8 cellular contexts compared by ENCODE assay signal in genomic region chr12:49111206-49111605, GRCh38. TPM values are rescaled to one million over a fixed set of nuclear protein-coding genes. Genes with fewer than 3 reads are reported as not detected.
DNase-seq lines count a peak whose midpoint lies in the region; ATAC-seq and TF ChIP-seq lines count a peak whose summit lies in the region.

No MANE protein-coding gene starts in this region.

- H3K4me1 ChIP-seq in transverse colon = peaks cover 20 to 43% (median 36%) of the 10 kb centered on the region in 4 donors

- peak overlapping the region; percentile 99 to 100 for H3K4me3 Mint-ChIP-seq in activated T-cell treated with anti-CD3 and anti-CD28 coated beads, Interleukin-2, amount 50 U/mL, for 72 hours
- H3K4me3 Mint-ChIP-seq in activated T-helper 2 cell treated with anti-CD3 and anti-CD28 coated beads, Interferon-gamma antibody, Interleukin-2, Interleukin-4, amounts not matched to agents 10 μg/mL and 5 μg/mL and 100 μg/mL, durations not matched to agents 14 hours and 24 hours and 36 hours (ENCODE audit: low read depth) = peak overlapping the region; percentile 97

- H3K27me3 ChIP-seq in transverse colon = no peaks in the 10 kb centered on the region

- intact Hi-C loops in activated T-helper 2 cell treated with anti-CD3 and anti-CD28 coated beads, Interferon-gamma antibody, Interleukin-2, Interleukin-4, amounts not matched to agents 10 μg/mL and 5 μg/mL and 100 μg/mL, durations not matched to agents 14 hours and 24 hours and 36 hours (cut with micrococcal nuclease) = loop anchor here (5.0 kb wide), 1 partner anchor 76 kb away; the partner anchor contains the start of gene TUBA1A
- intact Hi-C loops in transverse colon (cut with DNase I; ENCODE audit: low total_unique reads) = no loop called here

- peak; percentile 16 to 18 for ATAC-seq in activated T-cell treated with anti-CD3 and anti-CD28 coated beads, Interleukin-2, amount 50 U/mL, for 72 hours (replicated peaks in 1 of 2)
- ATAC-seq in GM18520 (IDR thresholded peaks at IDR 0.05; ENCODE audit: unreplicated experiment) = no peak

- H3K4me3 ChIP-seq in transverse colon = peak overlapping the region; percentile 6 to 89 (median 76)

- H3K27ac Mint-ChIP-seq in activated T-cell treated with anti-CD3 and anti-CD28 coated beads, Interleukin-2, amount 50 U/mL, for 72 hours = peak overlapping the region; percentile 98
- H3K27ac Mint-ChIP-seq in activated T-helper 2 cell treated with anti-CD3 and anti-CD28 coated beads, Interferon-gamma antibody, Interleukin-2, Interleukin-4, amounts not matched to agents 10 μg/mL and 5 μg/mL and 100 μg/mL, durations not matched to agents 14 hours and 24 hours and 36 hours = peak overlapping the region; percentile 91

- no peaks in the 10 kb centered on the region for H3K27me3 Mint-ChIP-seq in activated T-cell treated with anti-CD3 and anti-CD28 coated beads, Interleukin-2, amount 50 U/mL, for 72 hours (ENCODE audit: low read depth)
- H3K27me3 Mint-ChIP-seq in activated T-helper 2 cell treated with anti-CD3 and anti-CD28 coated beads, Interferon-gamma antibody, Interleukin-2, Interleukin-4, amounts not matched to agents 10 μg/mL and 5 μg/mL and 100 μg/mL, durations not matched to agents 14 hours and 24 hours and 36 hours (ENCODE audit: low read depth) = peaks cover 2% of the 10 kb centered on the region

- no peaks in the 10 kb centered on the region for H3K9me3 ChIP-seq in transverse colon

- no peak for TF ChIP-seq EP300 in transverse colon (IDR thresholded peaks at IDR 0.05; ENCODE audit: low read depth)

- H3K36me3 Mint-ChIP-seq in activated T-cell treated with anti-CD3 and anti-CD28 coated beads, Interleukin-2, amount 50 U/mL, for 72 hours (ENCODE audit: insufficient read depth in 2 of 2) = peaks cover 5 to 7% of the 10 kb centered on the region in 2 donors
- peaks cover 4% of the 10 kb centered on the region for H3K36me3 Mint-ChIP-seq in activated T-helper 2 cell treated with anti-CD3 and anti-CD28 coated beads, Interferon-gamma antibody, Interleukin-2, Interleukin-4, amounts not matched to agents 10 μg/mL and 5 μg/mL and 100 μg/mL, durations not matched to agents 14 hours and 24 hours and 36 hours (ENCODE audit: low read depth)

- TF ChIP-seq POLR2A in transverse colon (IDR thresholded peaks at IDR 0.05) = no peak

- H3K36me3 ChIP-seq in transverse colon = peaks cover 0 to 4% (median 0%) of the 10 kb centered on the region in 4 donors

- in situ Hi-C loops in transverse colon (cut with MboI; ENCODE audit: low pct_ligation_motif_present in 1 of 4, low pct_unique_long_range_greater_than_20kb in 1 of 4, low sequenced_read_pairs in 3 of 4) = no loop called here

- no peak for DNase-seq in activated T-cell treated with anti-CD3 and anti-CD28 coated beads, Interleukin-2, amount 50 U/mL, for 72 hours
- DNase-seq in activated T-cell treated with anti-CD3 and anti-CD28 coated beads for 4 hours = no peak
- no peak for DNase-seq in activated T-helper 2 cell treated with anti-CD3 and anti-CD28 coated beads, Interferon-gamma antibody, Interleukin-2, Interleukin-4, amounts not matched to agents 10 μg/mL and 5 μg/mL and 100 μg/mL, durations not matched to agents 14 hours and 24 hours and 36 hours (ENCODE audit: low spot score)
- DNase-seq in kidney tubule cell (ENCODE audit: low spot score) = peak; percentile 33
- DNase-seq in transverse colon = no peak
- no peak for DNase-seq in effector CD4-positive, alpha-beta T cell
- DNase-seq in glomerular visceral epithelial cell (ENCODE audit: extremely low spot score) = no peak

- TF ChIP-seq CTCF in transverse colon (IDR thresholded peaks at IDR 0.05) = no peak

- peaks cover 25% of the 10 kb centered on the region for H3K4me1 Mint-ChIP-seq in activated T-cell treated with anti-CD3 and anti-CD28 coated beads, Interleukin-2, amount 50 U/mL, for 72 hours (ENCODE audit: low read depth)
- peaks cover 22% of the 10 kb centered on the region for H3K4me1 Mint-ChIP-seq in activated T-helper 2 cell treated with anti-CD3 and anti-CD28 coated beads, Interferon-gamma antibody, Interleukin-2, Interleukin-4, amounts not matched to agents 10 μg/mL and 5 μg/mL and 100 μg/mL, durations not matched to agents 14 hours and 24 hours and 36 hours (ENCODE audit: low read depth)

- 0 to 35% methylated on average over 3 to 6 of the region's 6 CpGs for WGBS in transverse colon (ENCODE audit: low coverage in 1 of 2), 2 donors

- peak overlapping the region; percentile 96 to 99 (median 97) for H3K27ac ChIP-seq in transverse colon

- no peaks in the 10 kb centered on the region for H3K9me3 Mint-ChIP-seq in activated T-cell treated with anti-CD3 and anti-CD28 coated beads, Interleukin-2, amount 50 U/mL, for 72 hours
- H3K9me3 Mint-ChIP-seq in activated T-helper 2 cell treated with anti-CD3 and anti-CD28 coated beads, Interferon-gamma antibody, Interleukin-2, Interleukin-4, amounts not matched to agents 10 μg/mL and 5 μg/mL and 100 μg/mL, durations not matched to agents 14 hours and 24 hours and 36 hours = no peaks in the 10 kb centered on the region

RNA-seq across cellular contexts. Expression of gene LMBR1L, which starts 0.6 kb away (rescaled TPM):
- 100 to 1,000 TPM in 1 of 2 donors, 10 to 100 TPM in 1; 80.0 to 108 TPM for total RNA-seq in activated T-cell treated with anti-CD3 and anti-CD28 coated beads, Interleukin-2, amount 50 U/mL, for 72 hours
- total RNA-seq in activated T-helper 2 cell treated with anti-CD3 and anti-CD28 coated beads, Interferon-gamma antibody, Interleukin-2, Interleukin-4, amounts not matched to agents 10 μg/mL and 5 μg/mL and 100 μg/mL, durations not matched to agents 14 hours and 24 hours and 36 hours = 47.1 and 53.5 TPM in 2 replicates
- 100 to 1,000 TPM in 1 of 4 donors, 10 to 100 TPM in 3; 72.6 to 125 (median 82.1) TPM for total RNA-seq in transverse colon

RNA-seq across cellular contexts. Expression of gene DHH, which starts 16.6 kb away (rescaled TPM):
- under 1 TPM; 0.12 to 0.41 TPM for total RNA-seq in activated T-cell treated with anti-CD3 and anti-CD28 coated beads, Interleukin-2, amount 50 U/mL, for 72 hours
- not detected in 2 replicates for total RNA-seq in activated T-helper 2 cell treated with anti-CD3 and anti-CD28 coated beads, Interferon-gamma antibody, Interleukin-2, Interleukin-4, amounts not matched to agents 10 μg/mL and 5 μg/mL and 100 μg/mL, durations not matched to agents 14 hours and 24 hours and 36 hours
- total RNA-seq in transverse colon = under 1 TPM in 2 of 4 donors, not detected in 2; 0.27 to 0.32 TPM

RNA-seq across cellular contexts. Expression of gene TUBA1B, which starts 20.0 kb away (rescaled TPM):
- 100 to 1,000 TPM; 851 to 922 TPM for total RNA-seq in activated T-cell treated with anti-CD3 and anti-CD28 coated beads, Interleukin-2, amount 50 U/mL, for 72 hours
- total RNA-seq in activated T-helper 2 cell treated with anti-CD3 and anti-CD28 coated beads, Interferon-gamma antibody, Interleukin-2, Interleukin-4, amounts not matched to agents 10 μg/mL and 5 μg/mL and 100 μg/mL, durations not matched to agents 14 hours and 24 hours and 36 hours = 1,902 and 1,926 TPM in 2 replicates
- 100 to 1,000 TPM; 219 to 390 (median 319) TPM for total RNA-seq in transverse colon

RNA-seq across cellular contexts. Expression of gene RHEBL1, which starts 41.4 kb away (rescaled TPM):
- 10 to 100 TPM; 20.6 to 28.3 TPM for total RNA-seq in activated T-cell treated with anti-CD3 and anti-CD28 coated beads, Interleukin-2, amount 50 U/mL, for 72 hours
- 14.2 and 16.0 TPM in 2 replicates for total RNA-seq in activated T-helper 2 cell treated with anti-CD3 and anti-CD28 coated beads, Interferon-gamma antibody, Interleukin-2, Interleukin-4, amounts not matched to agents 10 μg/mL and 5 μg/mL and 100 μg/mL, durations not matched to agents 14 hours and 24 hours and 36 hours
- not detected for total RNA-seq in transverse colon

RNA-seq across cellular contexts. Expression of gene KMT2D, which starts 50.6 kb away (rescaled TPM):
- 10 to 100 TPM; 68.6 to 84.2 TPM for total RNA-seq in activated T-cell treated with anti-CD3 and anti-CD28 coated beads, Interleukin-2, amount 50 U/mL, for 72 hours
- total RNA-seq in activated T-helper 2 cell treated with anti-CD3 and anti-CD28 coated beads, Interferon-gamma antibody, Interleukin-2, Interleukin-4, amounts not matched to agents 10 μg/mL and 5 μg/mL and 100 μg/mL, durations not matched to agents 14 hours and 24 hours and 36 hours = 93.3 and 100 TPM in 2 replicates
- total RNA-seq in transverse colon = 100 to 1,000 TPM in 1 of 4 donors, 10 to 100 TPM in 3; 50.0 to 351 (median 78.0) TPM
